13 cellular contexts compared by ENCODE assay signal in the genomic region with DNA sequence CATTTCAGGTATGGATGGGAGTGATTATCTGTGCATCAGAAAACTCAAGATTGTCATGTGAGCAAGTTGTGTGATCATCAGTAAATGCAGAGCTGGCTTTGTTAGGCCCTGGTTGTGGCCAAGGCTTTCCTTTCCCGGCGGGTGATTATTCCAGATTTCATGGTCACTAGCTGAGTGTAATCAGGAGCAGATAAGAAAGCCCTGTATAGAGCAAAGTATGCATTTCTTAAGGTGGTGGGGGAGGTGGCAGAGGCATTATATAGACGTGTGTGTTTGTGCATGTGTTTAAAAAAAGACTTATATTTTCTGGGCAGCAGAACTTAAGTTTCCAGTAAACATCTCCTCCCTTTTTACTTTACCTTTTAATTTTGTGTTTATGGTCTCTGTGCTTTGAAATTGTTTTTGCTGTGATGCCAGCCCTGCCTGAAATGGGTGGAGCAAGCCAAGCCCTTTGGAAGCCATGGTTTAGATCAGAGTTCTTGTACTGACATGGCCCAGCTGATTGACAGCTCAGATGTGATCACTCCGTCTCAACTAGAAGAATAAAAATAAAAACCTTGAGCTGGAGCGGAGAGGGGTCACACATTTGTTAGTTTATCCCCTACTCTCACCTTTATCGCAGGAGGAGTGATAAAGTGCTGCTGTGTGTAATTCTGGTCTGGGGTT. TPM values are rescaled to one million over a fixed set of nuclear protein-coding genes. Genes with fewer than 3 reads are reported as not detected.
A peak's percentile ranks its signal among the peaks of the same experiment; 100 is the strongest.
DNase-seq lines count a peak whose midpoint lies in the region; ATAC-seq and TF ChIP-seq lines count a peak whose summit lies in the region.
"Had no signal": no experiment of that assay in that cellular context is flagged by ENCODE, and none has a peak within 500 bp of the region (broad histone marks: within the 10 kb centered on the region; RNA-seq: fewer than 3 reads in every experiment).

No MANE protein-coding gene starts in this region.

- DNase-seq in activated CD4-positive, CD25-positive, alpha-beta regulatory T cell treated with anti-CD3 and anti-CD28 coated beads, Interleukin-2, amount 50 U/mL, for 72 hours, result peak; percentile 0
- DNase-seq in hepatocyte (ENCODE audit: low spot score), result peak; percentile 65
- DNase-seq in stimulated activated effector memory CD8-positive, alpha-beta T cell treated with anti-CD3 and anti-CD28 coated beads, Interleukin-12 subunit alpha, Interleukin-12 subunit beta, amount 100 ng/mL, for 72 hours (ENCODE audit: low spot score in 2 of 2), result no peak
- DNase-seq in COLO668 (lab: John Stamatoyannopoulos, UW; ENCODE audit: unreplicated experiment), result no peak
- no peak for DNase-seq in NCI-H446 treated with DMSO at 0.1 percent for 48 hours (lab: John Stamatoyannopoulos, UW)
- no peak for DNase-seq in mammary epithelial cell
- DNase-seq: activated CD4-positive, alpha-beta T cell treated with anti-CD3 and anti-CD28 coated beads for 4 hours; hypothalamus; NCI-H2029 treated with DMSO at 0.1 percent for 48 hours had no signal

- peak overlapping the region; percentile 74 for H3K4me3 Mint-ChIP-seq in stimulated activated effector memory CD8-positive, alpha-beta T cell treated with anti-CD3 and anti-CD28 coated beads, Interleukin-12 subunit alpha, Interleukin-12 subunit beta, amount 100 ng/mL, for 72 hours

- BruUV-seq in mammary epithelial cell (replicated peaks; lab: Mats Ljungman, UMichigan), result no TSS peak

- peaks cover 53% of the 10 kb centered on the region for H3K36me3 Mint-ChIP-seq in stimulated activated effector memory CD8-positive, alpha-beta T cell treated with anti-CD3 and anti-CD28 coated beads, Interleukin-12 subunit alpha, Interleukin-12 subunit beta, amount 100 ng/mL, for 72 hours

- peaks cover 100% of the 10 kb centered on the region for H3K4me1 Mint-ChIP-seq in stimulated activated effector memory CD8-positive, alpha-beta T cell treated with anti-CD3 and anti-CD28 coated beads, Interleukin-12 subunit alpha, Interleukin-12 subunit beta, amount 100 ng/mL, for 72 hours

- CTCF ChIA-PET in mammary epithelial cell (lab: Charles Lee; ENCODE audit: low non-redundant PET), result no interaction called here

- no peaks in the 10 kb centered on the region for H3K9me3 Mint-ChIP-seq in stimulated activated effector memory CD8-positive, alpha-beta T cell treated with anti-CD3 and anti-CD28 coated beads, Interleukin-12 subunit alpha, Interleukin-12 subunit beta, amount 100 ng/mL, for 72 hours
- H3K9me3 Mint-ChIP-seq: activated naive CD4-positive, alpha-beta T cell treated with anti-CD3 and anti-CD28 coated beads, Interleukin-2, amount 50 U/mL, for 72 hours had no signal

- H3K4me3 ChIP-seq in hepatocyte, result no peak overlapping the region
- no peak overlapping the region for H3K4me3 ChIP-seq in mammary epithelial cell (replicated peaks in 1 of 3; ENCODE audit: insufficient read depth in 1 of 3, low read depth in 2 of 3, low read length in 3 of 3)

- in situ Hi-C loops in mammary epithelial cell (cut with MboI; ENCODE audit: low sequenced_read_pairs in 2 of 2), result no loop called here

- dilution Hi-C loops in mammary epithelial cell (cut with HindIII; ENCODE audit: low sequenced_read_pairs), result no loop called here

- TF ChIP-seq CTCF in hepatocyte (IDR thresholded peaks at IDR 0.05; ENCODE audit: poor library complexity) (no peak), mammary epithelial cell (conservative IDR thresholded peaks at IDR 0.05 in 1 of 2, IDR thresholded peaks at IDR 0.05 in 1 of 2; ENCODE audit: extremely low read depth in 1 of 2, insufficient read depth in 1 of 2, low read depth in 1 of 2, low read length in 2 of 2) (no peak)

- H3K9ac ChIP-seq in mammary epithelial cell (ENCODE audit: insufficient read depth, low read length), result no peak overlapping the region

- H3K79me2 ChIP-seq in hepatocyte, result peaks cover 95% of the 10 kb centered on the region
- peaks cover 90% of the 10 kb centered on the region for H3K79me2 ChIP-seq in mammary epithelial cell (ENCODE audit: insufficient read depth, low read length)

- peaks cover 83% of the 10 kb centered on the region for H3K4me1 ChIP-seq in hepatocyte (ENCODE audit: insufficient read depth)
- H3K4me1 ChIP-seq in mammary epithelial cell (ENCODE audit: insufficient read depth, low read length), result peaks cover 58% of the 10 kb centered on the region

- H2AFZ ChIP-seq in hepatocyte, result no peak overlapping the region
- no peak overlapping the region for H2AFZ ChIP-seq in mammary epithelial cell (ENCODE audit: low read depth, low read length)

- no peak overlapping the region for H3K27ac Mint-ChIP-seq in stimulated activated effector memory CD8-positive, alpha-beta T cell treated with anti-CD3 and anti-CD28 coated beads, Interleukin-12 subunit alpha, Interleukin-12 subunit beta, amount 100 ng/mL, for 72 hours

- 39% methylated on average over 6 of the region's 6 CpGs for WGBS in hepatocyte (ENCODE audit: low lambda C conversion rate, missing lambda C conversion rate)
- WGBS in mammary epithelial cell (ENCODE audit: low coverage, missing lambda C conversion rate), result 65% methylated on average over 6 of the region's 6 CpGs

- peak overlapping the region; percentile 90 for H3K27ac ChIP-seq in hepatocyte
- no peak overlapping the region for H3K27ac ChIP-seq in mammary epithelial cell (ENCODE audit: insufficient read depth, low read depth, low read length)

- H3K4me2 ChIP-seq in hepatocyte (peak overlapping the region; percentile 56), mammary epithelial cell (ENCODE audit: insufficient read depth, low read depth, low read length) (no peak overlapping the region)

- H4K20me1 ChIP-seq in hepatocyte (ENCODE audit: insufficient read depth, poor library complexity, severe bottlenecking) (peaks cover 38% of the 10 kb centered on the region), mammary epithelial cell (ENCODE audit: insufficient read depth, low read length) (no peaks in the 10 kb centered on the region)

- no peak for ATAC-seq in activated CD4-positive, CD25-positive, alpha-beta regulatory T cell treated with anti-CD3 and anti-CD28 coated beads, Interleukin-2, amount 50 U/mL, for 24 hours
- no peak for ATAC-seq in SK-N-SH treated with all-trans-retinoic acid at 6 μM for 48 hours
- ATAC-seq in stimulated activated effector memory CD8-positive, alpha-beta T cell treated with anti-CD3 and anti-CD28 coated beads, Interleukin-12 subunit alpha, Interleukin-12 subunit beta, amount 100 ng/mL, for 72 hours, result no peak
- ATAC-seq: activated naive CD4-positive, alpha-beta T cell treated with anti-CD3 and anti-CD28 coated beads, Interleukin-2, amount 50 U/mL, for 72 hours; HepG2 had no signal

- H3K36me3 ChIP-seq in hepatocyte (replicated peaks; ENCODE audit: insufficient read depth, low read depth), result no peaks in the 10 kb centered on the region
- H3K36me3 ChIP-seq in mammary epithelial cell (ENCODE audit: insufficient read depth, low read length), result no peaks in the 10 kb centered on the region

- no peaks in the 10 kb centered on the region for H3K9me3 ChIP-seq in hepatocyte (ENCODE audit: low read depth)
- no peaks in the 10 kb centered on the region for H3K9me3 ChIP-seq in mammary epithelial cell (replicated peaks; ENCODE audit: insufficient read depth, low read length)

- H3K27me3 ChIP-seq in hepatocyte (no peaks in the 10 kb centered on the region), mammary epithelial cell (ENCODE audit: insufficient read depth, low read length) (no peaks in the 10 kb centered on the region)

- intact Hi-C loops in mammary epithelial cell (cut with micrococcal nuclease), result no loop called here

- H3K9me2 ChIP-seq in hepatocyte (replicated peaks; ENCODE audit: insufficient read depth), result no peaks in the 10 kb centered on the region

TF ChIP-seq in SK-N-SH treated with all-trans-retinoic acid at 6 μM for 48 hours, 23 proteins besides CTCF, POLR2A, EP300 and RAD21:
- TF ChIP-seq CSDC2 (CRISPR knock-in tag; IDR thresholded peaks at IDR 0.05), result no peak
- no peak for TF ChIP-seq ESRRG (CRISPR knock-in tag; IDR thresholded peaks at IDR 0.05)
- TF ChIP-seq ZC3H10 (CRISPR knock-in tag; IDR thresholded peaks at IDR 0.05), result no peak
- TF ChIP-seq GLIS3 (CRISPR knock-in tag; IDR thresholded peaks at IDR 0.05), result no peak
- 0 out of 2 replicates have a peak, but pooled peaks have one; percentile 10 for TF ChIP-seq ISL1 (CRISPR knock-in tag; IDR thresholded peaks at IDR 0.05)
TF ChIP-seq in SK-N-SH treated with all-trans-retinoic acid at 6 μM for 48 hours: peak in this region for 1.

RNA-seq across cellular contexts. Expression of a gene that starts 22.2 kb away (rescaled TPM):
- total RNA-seq in hepatocyte, result 24.6 and 32.2 TPM in 2 replicates
- 24.7 and 26.5 TPM in 2 replicates for polyA plus RNA-seq in hepatocyte
- total RNA-seq in mammary epithelial cell, result 10 to 100 TPM in 1 of 2 donors, 1 to 10 TPM in 1; 8.7 to 41.0 TPM
- polyA plus RNA-seq in mammary epithelial cell, result 29.2 TPM
- 60.6 TPM for polyA minus RNA-seq in mammary epithelial cell

Comparison
In these comparisons a context has a peak if more than half of its experiments do, and no peak if none do; other contexts are left out.
1. DNase-seq: peak in activated CD4-positive, CD25-positive, alpha-beta regulatory T cell treated with anti-CD3 and anti-CD28 coated beads, Interleukin-2, amount 50 U/mL, for 72 hours (single experiment) and hepatocyte (single experiment); none in stimulated activated effector memory CD8-positive, alpha-beta T cell treated with anti-CD3 and anti-CD28 coated beads, Interleukin-12 subunit alpha, Interleukin-12 subunit beta, amount 100 ng/mL, for 72 hours (0 of 2), COLO668 (single experiment), NCI-H446 treated with DMSO at 0.1 percent for 48 hours (single experiment) and mammary epithelial cell (single experiment).